In the genomic region with DNA sequence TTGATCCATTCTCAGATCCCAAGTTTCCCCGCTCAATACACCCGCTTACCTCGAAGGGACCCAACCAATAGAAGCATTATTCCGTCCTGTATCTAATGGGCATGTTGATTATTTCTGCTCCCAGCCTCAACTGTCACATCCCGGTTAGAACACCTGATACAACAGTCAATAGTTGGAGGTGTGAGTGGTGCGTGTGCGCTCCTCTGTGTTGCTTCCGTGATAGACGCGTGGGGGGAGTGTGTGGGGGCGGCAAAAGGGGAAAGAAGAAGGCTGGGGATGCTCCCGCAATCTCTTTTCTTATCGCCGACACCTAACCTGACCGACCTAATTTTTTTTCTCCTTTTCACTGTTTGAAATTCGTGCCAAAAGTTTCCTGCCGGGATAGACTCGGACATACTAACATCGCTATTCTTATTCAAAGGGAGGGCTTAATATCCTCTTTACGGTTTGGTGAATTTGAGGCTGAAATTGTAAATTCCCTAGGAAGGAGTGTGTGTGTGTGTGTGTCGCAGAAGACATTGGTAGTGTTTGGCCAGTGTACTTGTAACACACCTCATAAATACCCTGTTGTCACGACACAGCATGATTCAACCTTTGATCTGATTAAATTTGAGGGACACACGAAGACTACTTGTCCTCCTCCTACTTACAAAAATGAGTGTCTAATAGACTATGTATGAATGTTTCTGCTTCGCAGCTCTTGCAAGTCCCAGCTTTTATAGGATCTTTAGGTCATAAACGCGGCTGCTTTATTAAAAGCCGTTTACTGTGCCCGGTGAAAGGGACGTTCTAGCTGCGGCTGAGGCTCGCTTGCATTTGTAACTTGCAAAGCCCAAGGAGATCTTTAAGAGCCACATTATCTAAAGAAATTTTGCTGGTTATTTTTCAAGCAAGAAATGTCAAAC, we compare ENCODE assay signal across 12 cellular contexts. TPM values are rescaled to one million over a fixed set of nuclear protein-coding genes. Genes with fewer than 3 reads are reported as not detected.
DNase-seq lines count a peak whose midpoint lies in the region; ATAC-seq and TF ChIP-seq lines count a peak whose summit lies in the region.
"Had no signal": no experiment of that assay in that cellular context is flagged by ENCODE, and none has a peak within 500 bp of the region (broad histone marks: within the 10 kb centered on the region; RNA-seq: fewer than 3 reads in every experiment).

No MANE protein-coding gene starts in this region.

- no peak for ATAC-seq in activated naive CD8-positive, alpha-beta T cell treated with anti-CD3 and anti-CD28 coated beads, Interleukin-2, amount 10 ng/mL, durations not matched to agents 7 days and 5 days (ENCODE audit: low read depth)
- ATAC-seq in activated naive CD8-positive, alpha-beta T cell treated with anti-CD3 and anti-CD28 coated beads, Interleukin-2, amount 50 U/mL, for 24 hours = no peak
- ATAC-seq in right cardiac atrium = no peak
- ATAC-seq: HCT116; stimulated activated memory B cell treated with anti-CD40 and anti-IgM and Interleukin-4, amounts not matched to agents 10 μg/mL and 1 μg/mL and 100 μg/mL, for 72 hours had no signal

- POLR2A ChIA-PET in activated naive CD8-positive, alpha-beta T cell treated with anti-CD3 and anti-CD28 coated beads, Interleukin-2, amount 10 ng/mL, durations not matched to agents 7 days and 5 days (lab: Charles Lee) = no interaction called here

- no peak for TF ChIP-seq CTCF in spleen (IDR thresholded peaks at IDR 0.05 in 8 of 11, conservative IDR thresholded peaks at IDR 0.05 in 3 of 11)

- peak overlapping the region; percentile 4 for H3K27ac Mint-ChIP-seq in activated naive CD8-positive, alpha-beta T cell treated with anti-CD3 and anti-CD28 coated beads, Interleukin-2, amount 10 ng/mL, durations not matched to agents 7 days and 5 days
- H3K27ac Mint-ChIP-seq in activated naive CD8-positive, alpha-beta T cell treated with anti-CD3 and anti-CD28 coated beads, Interleukin-2, amount 50 U/mL, for 24 hours = no peak overlapping the region
- H3K27ac Mint-ChIP-seq: stimulated activated memory B cell treated with anti-CD40 and anti-IgM and Interleukin-4, amounts not matched to agents 10 μg/mL and 1 μg/mL and 100 μg/mL, for 72 hours had no signal

- H3K9me3 ChIP-seq in right cardiac atrium (ENCODE audit: control insufficient read depth, low read length) (no peaks in the 10 kb centered on the region), spleen (no peaks in the 10 kb centered on the region)

- H3K9me3 Mint-ChIP-seq in activated naive CD8-positive, alpha-beta T cell treated with anti-CD3 and anti-CD28 coated beads, Interleukin-2, amount 10 ng/mL, durations not matched to agents 7 days and 5 days = no peaks in the 10 kb centered on the region
- H3K9me3 Mint-ChIP-seq in activated naive CD8-positive, alpha-beta T cell treated with anti-CD3 and anti-CD28 coated beads, Interleukin-2, amount 50 U/mL, for 24 hours = no peaks in the 10 kb centered on the region

- H3K4me1 ChIP-seq in right cardiac atrium (ENCODE audit: control insufficient read depth, insufficient read depth, low read length) = no peaks in the 10 kb centered on the region
- H3K4me1 ChIP-seq in spleen = peaks cover 0 to 67% (median 16%) of the 10 kb centered on the region in 6 donors

- intact Hi-C loops in right cardiac atrium (cut with DNase I) = loop anchor here in 3 of 4 donors (5.0 to 10.0 kb wide), 5 partner anchors 121 to 604 kb away; no protein-coding TSS in a partner anchor
- intact Hi-C loops in spleen (cut with DNase I; ENCODE audit: low total_unique reads) = no loop called here

- H3K36me3 ChIP-seq in spleen = no peaks in the 10 kb centered on the region

- no peak for TF ChIP-seq POLR2A in spleen (IDR thresholded peaks at IDR 0.05)

- peaks cover 90% of the 10 kb centered on the region for H3K27me3 Mint-ChIP-seq in activated naive CD8-positive, alpha-beta T cell treated with anti-CD3 and anti-CD28 coated beads, Interleukin-2, amount 10 ng/mL, durations not matched to agents 7 days and 5 days
- H3K27me3 Mint-ChIP-seq in activated naive CD8-positive, alpha-beta T cell treated with anti-CD3 and anti-CD28 coated beads, Interleukin-2, amount 50 U/mL, for 24 hours = peaks cover 87% of the 10 kb centered on the region

- 13% methylated on average over 31 of the region's 31 CpGs for WGBS in right cardiac atrium
- 9 to 16% (median 10%) methylated on average over 31 of the region's 31 CpGs for WGBS in spleen, 5 donors

- no peaks in the 10 kb centered on the region for H3K27me3 ChIP-seq in right cardiac atrium (ENCODE audit: control insufficient read depth, insufficient read depth)
- H3K27me3 ChIP-seq in spleen (replicated peaks in 1 of 7) = peaks cover 0 to 98% (median 79%) of the 10 kb centered on the region in 7 donors

- H3K4me3 ChIP-seq in right cardiac atrium (ENCODE audit: low read length) (peak overlapping the region; percentile 74), spleen (peak overlapping the region in 7 of 8 donors; percentile 2 to 71 (median 43))

- H3K36me3 Mint-ChIP-seq in activated naive CD8-positive, alpha-beta T cell treated with anti-CD3 and anti-CD28 coated beads, Interleukin-2, amount 10 ng/mL, durations not matched to agents 7 days and 5 days = peaks cover 3% of the 10 kb centered on the region
- peaks cover 2% of the 10 kb centered on the region for H3K36me3 Mint-ChIP-seq in activated naive CD8-positive, alpha-beta T cell treated with anti-CD3 and anti-CD28 coated beads, Interleukin-2, amount 50 U/mL, for 24 hours (ENCODE audit: low read depth)

- no peak overlapping the region for H3K27ac ChIP-seq in right cardiac atrium (ENCODE audit: low read length)
- H3K27ac ChIP-seq in spleen = peak overlapping the region in 2 of 8 donors; percentile 86 to 92
- no peak overlapping the region for H3K27ac ChIP-seq in caudate nucleus (ENCODE audit: low read depth, low read length)

- H3K4me1 Mint-ChIP-seq in activated naive CD8-positive, alpha-beta T cell treated with anti-CD3 and anti-CD28 coated beads, Interleukin-2, amount 10 ng/mL, durations not matched to agents 7 days and 5 days = peaks cover 25% of the 10 kb centered on the region
- peaks cover 38% of the 10 kb centered on the region for H3K4me1 Mint-ChIP-seq in activated naive CD8-positive, alpha-beta T cell treated with anti-CD3 and anti-CD28 coated beads, Interleukin-2, amount 50 U/mL, for 24 hours

- H3K4me3 Mint-ChIP-seq in activated naive CD8-positive, alpha-beta T cell treated with anti-CD3 and anti-CD28 coated beads, Interleukin-2, amount 10 ng/mL, durations not matched to agents 7 days and 5 days = peak overlapping the region; percentile 20
- no peak overlapping the region for H3K4me3 Mint-ChIP-seq in activated naive CD8-positive, alpha-beta T cell treated with anti-CD3 and anti-CD28 coated beads, Interleukin-2, amount 50 U/mL, for 24 hours

- no peak for DNase-seq in activated naive CD8-positive, alpha-beta T cell treated with anti-CD3 and anti-CD28 coated beads, Interleukin-2, amount 10 ng/mL, durations not matched to agents 7 days and 5 days
- no peak for DNase-seq in activated naive CD8-positive, alpha-beta T cell treated with anti-CD3 and anti-CD28 coated beads, Interleukin-2, amount 50 U/mL, for 24 hours
- DNase-seq in NCI-H526 (lab: John Stamatoyannopoulos, UW) (peak; percentile 29 to 40), right cardiac atrium (no peak), spleen (no peak), caudate nucleus (lab: John Stamatoyannopoulos, UW) (no peak), NCI-H146 treated with DMSO at 0.1 percent for 48 hours (lab: John Stamatoyannopoulos, UW; ENCODE audit: unreplicated experiment) (no peak), EL (no peak)
- DNase-seq: kidney glomerular epithelial cell, NCI-H1694 had no signal

RNA-seq across cellular contexts. Expression of a gene that starts 1.5 kb away (rescaled TPM):
- not detected for total RNA-seq in activated naive CD8-positive, alpha-beta T cell treated with anti-CD3 and anti-CD28 coated beads, Interleukin-2, amount 10 ng/mL, durations not matched to agents 7 days and 5 days
- total RNA-seq in right cardiac atrium (10 to 100 TPM; 63.6 to 98.8 (median 86.5) TPM), spleen (100 to 1,000 TPM in 2 of 7 donors, 10 to 100 TPM in 5; 31.1 to 114 (median 66.4) TPM)
- polyA plus RNA-seq in right cardiac atrium (14.6 TPM), spleen (1 to 10 TPM in 2 of 3 donors, under 1 TPM in 1; 0.70 to 3.4 (median 1.2) TPM)

Comparison
In these comparisons a context has a peak if more than half of its experiments do, and no peak if none do; other contexts are left out.
1. DNase-seq: peak in NCI-H526 (2 of 2); none in activated naive CD8-positive, alpha-beta T cell treated with anti-CD3 and anti-CD28 coated beads, Interleukin-2, amount 10 ng/mL, durations not matched to agents 7 days and 5 days (single experiment), activated naive CD8-positive, alpha-beta T cell treated with anti-CD3 and anti-CD28 coated beads, Interleukin-2, amount 50 U/mL, for 24 hours (single experiment), right cardiac atrium (0 of 3), spleen (single experiment), caudate nucleus (0 of 61), NCI-H146 treated with DMSO at 0.1 percent for 48 hours (single experiment) and EL (single experiment).
2. RNA of a gene that starts 1.5 kb away (total RNA-seq): 63.6 to 98.8 TPM in right cardiac atrium and 31.1 to 114 TPM in spleen; not detected in activated naive CD8-positive, alpha-beta T cell treated with anti-CD3 and anti-CD28 coated beads, Interleukin-2, amount 10 ng/mL, durations not matched to agents 7 days and 5 days; every median in the first group is over 10 times any median in the second.